8 cellular contexts compared by ENCODE assay signal in the genomic region with DNA sequence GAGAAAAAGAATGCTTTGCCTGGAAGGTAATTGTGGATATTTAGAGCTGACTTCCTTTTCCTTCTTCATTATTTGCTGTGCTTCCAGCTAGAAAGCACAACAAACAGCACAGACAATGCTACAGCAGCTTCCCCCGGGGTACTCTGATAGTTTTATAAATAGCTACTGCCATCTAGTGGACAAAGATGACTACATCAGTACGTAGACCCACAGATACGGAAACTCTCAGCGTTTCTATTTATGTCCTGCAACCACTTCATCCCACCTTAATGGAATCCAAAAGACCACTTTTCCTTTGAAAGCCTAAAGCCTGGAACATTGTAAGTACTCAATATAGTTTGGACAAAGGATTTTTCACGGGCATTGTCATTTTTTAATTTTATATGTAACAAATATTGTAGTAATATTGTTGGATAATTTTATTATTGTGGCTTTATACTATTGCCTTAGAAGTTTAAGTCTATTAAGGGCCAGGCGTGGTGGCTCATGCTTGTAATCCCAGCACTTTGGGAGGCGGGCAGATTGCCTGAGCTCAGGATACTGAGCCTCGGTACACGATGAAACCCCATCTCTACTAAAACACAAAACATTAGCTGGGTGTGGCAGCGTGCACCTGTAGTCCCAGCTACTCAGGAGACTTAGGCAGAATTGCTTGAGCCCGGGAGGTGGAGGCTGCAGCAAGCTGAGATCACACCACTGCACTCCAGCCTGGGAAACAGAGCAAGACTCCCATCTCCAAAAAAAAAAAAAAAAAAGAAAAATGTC. TPM values are rescaled to one million over a fixed set of nuclear protein-coding genes. Genes with fewer than 3 reads are reported as not detected.
DNase-seq lines count a peak whose midpoint lies in the region; ATAC-seq, FAIRE-seq and TF ChIP-seq lines count a peak whose summit lies in the region.

No MANE protein-coding gene starts in this region.

- peaks cover 0 to 5% (median 2%) of the 10 kb centered on the region in 4 experiments; a peak in 4 of 7 replicates for H3K4me1 ChIP-seq in H1 (replicated peaks in 1 of 4; ENCODE audit: control insufficient read depth in 3 of 4, insufficient read depth in 4 of 4, low read length in 3 of 4)

- no peak overlapping the region for H3K23ac ChIP-seq in H1 (ENCODE audit: insufficient read length)

- FAIRE-seq in H1 (lab: Jason Lieb, UNC) = peak; percentile 62

- no peaks in the 10 kb centered on the region; the same call in 1 of the 2 replicates for H3K79me1 ChIP-seq in H1 (ENCODE audit: low read depth, low read length)

- H2BK15ac ChIP-seq in H1 (ENCODE audit: low read length) = no peak overlapping the region

- peaks cover 19 to 49% (median 40%) of the 10 kb centered on the region in 4 experiments for H3K36me3 ChIP-seq in H1 (ENCODE audit: control insufficient read depth in 2 of 4, insufficient read depth in 4 of 4, low read length in 3 of 4)

- peak in 2 of 3 experiments; percentile 66 to 68; a peak in 3 of 4 replicates for TF ChIP-seq CTCF in H1 (IDR thresholded peaks at IDR 0.05; ENCODE audit: control extremely low read depth in 1 of 3, insufficient read depth in 1 of 3, low read depth in 1 of 3, low read length in 3 of 3)

- H4K20me1 ChIP-seq in H1 (replicated peaks in 1 of 2; ENCODE audit: control insufficient read depth in 1 of 2, insufficient read depth in 2 of 2, low read length in 2 of 2) = peaks cover 14 to 15% of the 10 kb centered on the region in 2 experiments

- no peak overlapping the region for H3K4me2 ChIP-seq in H1 (ENCODE audit: insufficient read depth in 1 of 2, low read depth in 2 of 2, low read length in 2 of 2)

- H3K27me3 ChIP-seq in H1 (replicated peaks in 1 of 4; ENCODE audit: control insufficient read depth in 3 of 4, extremely low read depth in 1 of 4, insufficient read depth in 3 of 4, low read length in 3 of 4) = no peaks in the 10 kb centered on the region

- peak in 1 of 2 experiments; percentile 18; a peak in 1 of 3 replicates for TF ChIP-seq POLR2A in H1 (IDR thresholded peaks at IDR 0.05; ENCODE audit: control extremely low read depth in 1 of 2, low read depth in 2 of 2, low read length in 2 of 2)

- no peak overlapping the region for H3K56ac ChIP-seq in H1 (replicated peaks; ENCODE audit: insufficient read length, low read depth, low read length)

- peak; percentile 70 to 80 for TF ChIP-seq RAD21 in H1 (IDR thresholded peaks at IDR 0.05 in 1 of 2, conservative IDR thresholded peaks at IDR 0.05 in 1 of 2; ENCODE audit: low read depth in 2 of 2, low read length in 2 of 2)

- H2BK20ac ChIP-seq in H1 (ENCODE audit: low read length) = no peak overlapping the region

- DNase-seq in CD1c-positive myeloid dendritic cell (ENCODE audit: extremely low spot score) (peak; percentile 84), NCI-H1694 treated with DMSO at 0.1 percent for 48 hours (lab: John Stamatoyannopoulos, UW) (peak; percentile 49), SKM-1 treated with dmso at 0.1 percent for 144 hours (lab: John Stamatoyannopoulos, UW; ENCODE audit: unreplicated experiment) (peak; percentile 83), H1 (ENCODE audit: low read depth in 1 of 2, low spot score in 2 of 2) (no peak), midbrain (lab: John Stamatoyannopoulos, UW) (peak; percentile 88), T-helper 9 cell (no peak)

- TF ChIP-seq EP300 in H1 (IDR thresholded peaks at IDR 0.05; ENCODE audit: borderline replicate concordance in 1 of 2, low read depth in 2 of 2, low read length in 2 of 2) = no peak

- ATAC-seq in GM18861 (IDR thresholded peaks at IDR 0.05; ENCODE audit: unreplicated experiment) (peak; percentile 79), HG02981 (IDR thresholded peaks at IDR 0.05; ENCODE audit: unreplicated experiment) (peak; percentile 79)

- no peaks in the 10 kb centered on the region for H3K23me2 ChIP-seq in H1 (ENCODE audit: low read depth, low read length)

- H2BK5ac ChIP-seq in H1 (ENCODE audit: low read depth, low read length) = no peak overlapping the region

- no peak overlapping the region for H2BK12ac ChIP-seq in H1 (ENCODE audit: low read depth, low read length)

- no peak overlapping the region for H4K8ac ChIP-seq in H1 (ENCODE audit: extremely low read depth, insufficient read depth, low read length)

- no peak overlapping the region for H4K5ac ChIP-seq in H1 (ENCODE audit: insufficient read length, low read depth, low read length)

- H3K79me2 ChIP-seq in H1 (ENCODE audit: control insufficient read depth in 1 of 2, insufficient read depth in 2 of 2, low read length in 2 of 2) = peaks cover 0 to 11% of the 10 kb centered on the region in 2 experiments; a peak in 3 of 4 replicates

- POLR2A ChIA-PET in H1 (lab: Charles Lee; ENCODE audit: partially characterized antibody) = interaction anchor here (0.9 to 8.5 kb wide), 5 partner anchors 7 to 191 kb away, joined by 4 to 54 read pairs (median 11); partner anchors contain the start of gene HSPA8

- H3K14ac ChIP-seq in H1 (ENCODE audit: insufficient read length) = no peak overlapping the region

- H4K91ac ChIP-seq in H1 (replicated peaks; ENCODE audit: insufficient read length, low read length) = no peak overlapping the region

- no peak overlapping the region for H2AK5ac ChIP-seq in H1 (ENCODE audit: low read depth, low read length)

- WGBS in H1 (ENCODE audit: extremely low coverage in 1 of 2, insufficient coverage in 1 of 2, insufficient read length in 1 of 2, insufficient replicate concordance in 2 of 2, low coverage in 1 of 2, low lambda C conversion rate in 2 of 2, missing lambda C conversion rate in 1 of 2), 2 experiments = 44% methylated on average over 11 of the region's 11 CpGs; no CpG with 5 or more reads in 1 of the 2 experiments

- no peak overlapping the region for H3K9ac ChIP-seq in H1 (replicated peaks in 1 of 4; ENCODE audit: extremely low read depth in 1 of 4, low read depth in 3 of 4, low read length in 3 of 4)

- H2BK120ac ChIP-seq in H1 (replicated peaks; ENCODE audit: low read depth, low read length) = no peak overlapping the region

- no peak overlapping the region for H3K4ac ChIP-seq in H1 (replicated peaks; ENCODE audit: insufficient read length, low read depth, low read length)

- H3K4me3 ChIP-seq in H1 (ENCODE audit: extremely low read depth in 1 of 4, insufficient read depth in 2 of 4, low read depth in 3 of 4, low read length in 4 of 4) = no peak overlapping the region

- H3K9me3 ChIP-seq in H1 (ENCODE audit: insufficient read depth in 2 of 2, low read depth in 1 of 2, low read length in 1 of 2) = no peaks in the 10 kb centered on the region

- H3K18ac ChIP-seq in H1 (ENCODE audit: extremely low read depth, low read length) = no peak overlapping the region

- CTCF ChIA-PET in H1 (lab: Charles Lee; ENCODE audit: partially characterized antibody) = interaction anchor here (0.6 to 5.5 kb wide), 53 partner anchors 10 to 527 kb away, joined by 3 to 58 read pairs (median 4); partner anchors contain the start of gene BSX

- H3K27ac ChIP-seq in H1 (ENCODE audit: low read depth, low read length) = no peak overlapping the region

- no peak overlapping the region for H2AFZ ChIP-seq in H1 (ENCODE audit: low read length)

TF ChIP-seq in H1, 55 proteins besides CTCF, POLR2A, EP300 and RAD21:
- TF ChIP-seq, protein P1, sequence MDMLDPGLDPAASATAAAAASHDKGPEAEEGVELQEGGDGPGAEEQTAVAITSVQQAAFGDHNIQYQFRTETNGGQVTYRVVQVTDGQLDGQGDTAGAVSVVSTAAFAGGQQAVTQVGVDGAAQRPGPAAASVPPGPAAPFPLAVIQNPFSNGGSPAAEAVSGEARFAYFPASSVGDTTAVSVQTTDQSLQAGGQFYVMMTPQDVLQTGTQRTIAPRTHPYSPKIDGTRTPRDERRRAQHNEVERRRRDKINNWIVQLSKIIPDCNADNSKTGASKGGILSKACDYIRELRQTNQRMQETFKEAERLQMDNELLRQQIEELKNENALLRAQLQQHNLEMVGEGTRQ (IDR thresholded peaks at IDR 0.05; ENCODE audit: low read length) = no peak
- TF ChIP-seq POLR2AphosphoS5 (IDR thresholded peaks at IDR 0.05; ENCODE audit: low read depth, low read length) = peak; percentile 73; the same call in 1 of the 2 replicates

RNA-seq across cellular contexts. Expression of gene HSPA8, which starts 7.5 kb away (rescaled TPM):
- total RNA-seq in H1 (2021; fragmentation: NEBNext Ultra II Directional; extraction: Animal tissue kit (Norgen Biotek cat#: 25700)) = 2,155 and 2,163 TPM in 2 replicates
- 828 and 1,491 TPM in 2 replicates for polyA plus RNA-seq in H1 (2011; rRNA removed)
- 1,414 TPM for polyA plus RNA-seq in H1 (2011; cell fraction: cytosol; rRNA removed)
- 2,426 TPM for polyA plus RNA-seq in H1 (2011; cell fraction: nucleus; rRNA removed)
- 1,853 to 2,631 TPM (median 2,116 TPM) in 4 replicates for polyA plus RNA-seq in H1 (2012, experiment 1 of 2)
- polyA plus RNA-seq in H1 (2012, experiment 2 of 2) = 336 TPM
- 1,352 TPM for polyA plus RNA-seq in H1 (2013, experiment 1 of 2)
- polyA plus RNA-seq in H1 (2013, experiment 2 of 2) = 1,312 TPM
- 4,930 and 7,715 TPM in 2 replicates for polyA minus RNA-seq in H1 (2011; rRNA and poly(A)+ RNA removed)
- 1,075 TPM for polyA minus RNA-seq in H1 (2011; cell fraction: cytosol; rRNA and poly(A)+ RNA removed)
- 1,855 TPM for polyA minus RNA-seq in H1 (2011; cell fraction: nucleus; rRNA and poly(A)+ RNA removed)

Comparison
In these comparisons a context has a peak if more than half of its experiments do, and no peak if none do; other contexts are left out.
1. DNase-seq: peak in CD1c-positive myeloid dendritic cell (single experiment), NCI-H1694 treated with DMSO at 0.1 percent for 48 hours (single experiment), SKM-1 treated with dmso at 0.1 percent for 144 hours (single experiment) and midbrain (single experiment); none in H1 (0 of 2) and T-helper 9 cell (single experiment).